ENCODE assay signal across 9 cellular contexts in genomic region chr3:193851941-193852674, GRCh38.
DNase-seq lines count a peak whose midpoint lies in the region; ATAC-seq and TF ChIP-seq lines count a peak whose summit lies in the region.
"Had no signal": no experiment of that assay in that cellular context is flagged by ENCODE, and none has a peak within 500 bp of the region (broad histone marks: within the 10 kb centered on the region; RNA-seq: fewer than 3 reads in every experiment).

No MANE protein-coding gene starts in this region.

- peak overlapping the region; percentile 66 for H3K27ac Mint-ChIP-seq in type B pancreatic cell
- H3K27ac Mint-ChIP-seq: activated T-cell treated with anti-CD3 and anti-CD28 coated beads, Interleukin-2, amount 50 U/mL, for 72 hours; effector memory CD8-positive, alpha-beta T cell had no signal

- peak overlapping the region in 1 of 2 donors; percentile 24 for H3K9ac ChIP-seq in colonic mucosa (ENCODE audit: low read depth in 2 of 2, low read length in 2 of 2)

- peak overlapping the region; percentile 39 for H3K4me3 Mint-ChIP-seq in type B pancreatic cell
- H3K4me3 Mint-ChIP-seq: activated T-cell treated with anti-CD3 and anti-CD28 coated beads, Interleukin-2, amount 50 U/mL, for 72 hours; effector memory CD8-positive, alpha-beta T cell had no signal

- TF ChIP-seq CTCF in colonic mucosa (IDR thresholded peaks at IDR 0.05): no peak
- TF ChIP-seq CTCF in left lung (IDR thresholded peaks at IDR 0.05): no peak
- no peak for TF ChIP-seq CTCF in type B pancreatic cell (conservative IDR thresholded peaks at IDR 0.05)
- no peak for TF ChIP-seq CTCF in GM10266 (IDR thresholded peaks at IDR 0.05; ENCODE audit: control insufficient read depth, insufficient read depth, low read depth, missing control alignments)

- no peaks in the 10 kb centered on the region for H3K27me3 ChIP-seq in colonic mucosa
- no peaks in the 10 kb centered on the region for H3K27me3 ChIP-seq in left lung

- peak overlapping the region; percentile 75 for H3K27ac ChIP-seq in colonic mucosa
- peak overlapping the region in 1 of 2 donors; percentile 38 for H3K27ac ChIP-seq in left lung

- DNase-seq in NCI-H2107 (lab: John Stamatoyannopoulos, UW) (peak; percentile 47), colonic mucosa (no peak), left lung (no peak), type B pancreatic cell (ENCODE audit: extremely low spot score, unreplicated experiment) (no peak), middle frontal gyrus (ENCODE audit: extremely low spot score, low spot score) (no peak), T-helper 1 cell (no peak), GM10266 (ENCODE audit: extremely low spot score) (no peak)
- DNase-seq: activated T-cell treated with anti-CD3 and anti-CD28 coated beads, Interleukin-2, amount 50 U/mL, for 72 hours; effector memory CD8-positive, alpha-beta T cell had no signal

- H3K4me3 ChIP-seq in colonic mucosa: no peak overlapping the region
- no peak overlapping the region for H3K4me3 ChIP-seq in left lung

- H3K27me3 Mint-ChIP-seq in type B pancreatic cell: no peaks in the 10 kb centered on the region

- no peaks in the 10 kb centered on the region for H3K36me3 Mint-ChIP-seq in type B pancreatic cell

- H3K9me3 ChIP-seq in colonic mucosa: no peaks in the 10 kb centered on the region
- no peaks in the 10 kb centered on the region for H3K9me3 ChIP-seq in left lung

- H3K4me1 ChIP-seq in colonic mucosa: peaks cover 4% of the 10 kb centered on the region
- H3K4me1 ChIP-seq in left lung: peaks cover 7 to 12% of the 10 kb centered on the region in 2 donors

- peaks cover 12% of the 10 kb centered on the region for H3K9me3 Mint-ChIP-seq in type B pancreatic cell
- H3K9me3 Mint-ChIP-seq: activated T-cell treated with anti-CD3 and anti-CD28 coated beads, Interleukin-2, amount 50 U/mL, for 72 hours; effector memory CD8-positive, alpha-beta T cell had no signal

- ATAC-seq in left lung: peak; percentile 61
- ATAC-seq: activated T-cell treated with anti-CD3 and anti-CD28 coated beads, Interleukin-2, amount 50 U/mL, for 72 hours; effector memory CD8-positive, alpha-beta T cell had no signal

- peaks cover 30% of the 10 kb centered on the region for H3K4me1 Mint-ChIP-seq in type B pancreatic cell (ENCODE audit: unreplicated experiment)

- no peaks in the 10 kb centered on the region for H3K36me3 ChIP-seq in colonic mucosa
- H3K36me3 ChIP-seq in left lung: no peaks in the 10 kb centered on the region

- intact Hi-C loops in colonic mucosa (cut with DNase I): no loop called here
- intact Hi-C loops in left lung (cut with DNase I): no loop called here
